ENCODE assay signal across 6 cellular contexts in genomic region chr16:75864243-75864642, GRCh38.
"Had no signal": no experiment of that assay in that cellular context is flagged by ENCODE, and none has a peak within 500 bp of the region (broad histone marks: within the 10 kb centered on the region; RNA-seq: fewer than 3 reads in every experiment).

No MANE protein-coding gene starts in this region.

- DNase-seq: IMR-90, KBM-7, KG1 had no signal

- ATAC-seq: K562 had no signal

- H3K27ac ChIP-seq: HL-60 had no signal

- H3K4me3 ChIP-seq: K562 had no signal

- FAIRE-seq: HTR-8/SVneo, K562 had no signal
